ENCODE assay signal across 20 cellular contexts in the genomic region with DNA sequence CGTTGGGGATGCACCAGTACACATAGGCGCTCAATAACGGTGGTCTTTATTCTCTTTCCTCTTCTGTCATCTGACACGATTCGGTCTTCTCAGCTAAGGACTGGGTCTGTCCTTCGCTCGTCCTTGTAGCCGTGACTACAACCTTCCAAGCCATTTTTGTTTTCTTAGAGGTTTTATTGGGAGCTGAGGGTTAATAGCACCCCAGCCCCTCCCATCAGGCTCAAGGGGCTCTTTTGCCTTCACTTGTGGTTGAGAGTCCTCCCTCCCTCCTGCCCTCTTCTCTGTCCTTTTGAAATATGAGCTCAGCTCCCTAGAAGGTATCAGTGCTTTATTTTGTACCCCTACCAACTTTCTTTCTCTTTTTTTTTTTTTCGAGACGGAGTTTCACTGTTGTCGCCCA. TPM values are rescaled to one million over a fixed set of nuclear protein-coding genes. Genes with fewer than 3 reads are reported as not detected.
DNase-seq lines count a peak whose midpoint lies in the region; ATAC-seq and TF ChIP-seq lines count a peak whose summit lies in the region.
"Had no signal": no experiment of that assay in that cellular context is flagged by ENCODE, and none has a peak within 500 bp of the region (broad histone marks: within the 10 kb centered on the region; RNA-seq: fewer than 3 reads in every experiment).

No MANE protein-coding gene starts in this region.

- H3K27me3 Mint-ChIP-seq in memory B cell (no peaks in the 10 kb centered on the region), endothelial cell (ENCODE audit: unreplicated experiment) (peaks cover 4% of the 10 kb centered on the region)

- H3K4me2 ChIP-seq in GM23248 (ENCODE audit: unreplicated experiment): no peak overlapping the region

- H2AFZ ChIP-seq in GM23248: no peak overlapping the region

- H3K36me3 Mint-ChIP-seq in memory B cell: no peaks in the 10 kb centered on the region
- H3K36me3 Mint-ChIP-seq in endothelial cell (ENCODE audit: low read depth, unreplicated experiment): peaks cover 4% of the 10 kb centered on the region
- H3K36me3 Mint-ChIP-seq: activated CD8-positive, alpha-beta memory T cell treated with anti-CD3 and anti-CD28 coated beads, Interleukin-2, amount 10 ng/mL, durations not matched to agents 7 days and 5 days; type B pancreatic cell had no signal

- ATAC-seq in memory B cell (ENCODE audit: low read depth): no peak
- no peak for ATAC-seq in GM21576 (IDR thresholded peaks at IDR 0.05; ENCODE audit: unreplicated experiment)
- ATAC-seq: activated CD8-positive, alpha-beta memory T cell treated with anti-CD3 and anti-CD28 coated beads, Interleukin-2, amount 10 ng/mL, durations not matched to agents 7 days and 5 days; left colon; sciatic nerve; stimulated activated naive CD8-positive, alpha-beta T cell treated with anti-CD3 and anti-CD28 coated beads, Interleukin-15, Interleukin-2, amounts not matched to agents 100 U/mL and 50 U/mL, for 24 hours had no signal

- peaks cover 31% of the 10 kb centered on the region for H3F3A ChIP-seq in GM23248 (ENCODE audit: insufficient read depth)

- DNase-seq in AG04450 (ENCODE audit: low read depth, low spot score) (no peak), GM23248 (no peak), adipocyte (ENCODE audit: low read depth) (no peak), memory B cell (ENCODE audit: low spot score in 2 of 2) (no peak), endothelial cell (ENCODE audit: low spot score) (no peak), COR-L47 (lab: John Stamatoyannopoulos, UW) (no peak), GM13977 (ENCODE audit: low spot score) (no peak)
- DNase-seq: activated CD4-positive, alpha-beta T cell treated with anti-CD3 and anti-CD28 coated beads for 4 hours; activated CD8-positive, alpha-beta memory T cell treated with anti-CD3 and anti-CD28 coated beads, Interleukin-2, amount 10 ng/mL, durations not matched to agents 7 days and 5 days; amygdala; effector CD4-positive, alpha-beta T cell; esophagus squamous epithelium; left colon; NCI-H1436; Peyer's patch; stimulated activated naive CD8-positive, alpha-beta T cell treated with anti-CD3 and anti-CD28 coated beads, Interleukin-15, Interleukin-2, amounts not matched to agents 100 U/mL and 50 U/mL, for 24 hours had no signal

- 95 to 98% methylated on average over 10 to 11 of the region's 11 CpGs for WGBS in GM23248 (ENCODE audit: low coverage in 1 of 2, low lambda C conversion rate in 2 of 2, missing lambda C conversion rate in 2 of 2), 2 experiments

- H3K27ac Mint-ChIP-seq in memory B cell: peak overlapping the region; percentile 35
- no peak overlapping the region for H3K27ac Mint-ChIP-seq in endothelial cell (ENCODE audit: unreplicated experiment)
- H3K27ac Mint-ChIP-seq: activated CD8-positive, alpha-beta memory T cell treated with anti-CD3 and anti-CD28 coated beads, Interleukin-2, amount 10 ng/mL, durations not matched to agents 7 days and 5 days; type B pancreatic cell had no signal

- POLR2A ChIA-PET in AG04450 (lab: Yijun Ruan, JAX): interaction anchor here (0.5 to 1.8 kb wide), 5 partner anchors 10 to 377 kb away, joined by 3 to 6 read pairs (median 5); partner anchors contain the start of genes SOCS3 and TNRC6C

- CTCF ChIA-PET in AG04450 (lab: Charles Lee): interaction anchor here (1.1 kb wide), 1 partner anchor 9 kb away, joined by 3 read pairs; no protein-coding TSS in a partner anchor

- H3K4me1 ChIP-seq in GM23248 (ENCODE audit: insufficient read depth) (peaks cover 37% of the 10 kb centered on the region), adipocyte (ENCODE audit: control insufficient read depth, insufficient read depth, low read length) (peaks cover 45% of the 10 kb centered on the region)

- H4K20me1 ChIP-seq in GM23248 (ENCODE audit: insufficient read depth): no peaks in the 10 kb centered on the region

- H3K4me3 ChIP-seq in AG04450 (ENCODE audit: low read depth, low read length) (no peak overlapping the region), GM23248 (no peak overlapping the region), adipocyte (ENCODE audit: low read length) (no peak overlapping the region)
- H3K4me3 ChIP-seq: esophagus squamous epithelium, Peyer's patch, SK-N-MC had no signal

- H3K4me1 Mint-ChIP-seq in memory B cell (peaks cover 32% of the 10 kb centered on the region), endothelial cell (ENCODE audit: unreplicated experiment) (peaks cover 10% of the 10 kb centered on the region)

- no peaks in the 10 kb centered on the region for H3K36me3 ChIP-seq in GM23248 (ENCODE audit: low read depth)
- no peaks in the 10 kb centered on the region for H3K36me3 ChIP-seq in adipocyte (ENCODE audit: control insufficient read depth, insufficient read depth, low read length, severe bottlenecking)
- H3K36me3 ChIP-seq: esophagus squamous epithelium, Peyer's patch had no signal

- H3K9me3 ChIP-seq in AG04450 (ENCODE audit: control insufficient read depth, insufficient read depth, low read length): no peaks in the 10 kb centered on the region
- no peaks in the 10 kb centered on the region for H3K9me3 ChIP-seq in GM23248 (ENCODE audit: low read depth)
- H3K9me3 ChIP-seq in adipocyte (ENCODE audit: control insufficient read depth, low read length): no peaks in the 10 kb centered on the region
- H3K9me3 ChIP-seq: esophagus squamous epithelium, Peyer's patch had no signal

- in situ Hi-C loops in GM23248 (cut with MboI): no loop called here
- in situ Hi-C loops in GM13977 (cut with MboI; ENCODE audit: low pct_unique_long_range_greater_than_20kb, low sequenced_read_pairs, unreplicated experiment): no loop called here

- H3K9me2 ChIP-seq in GM23248 (ENCODE audit: insufficient read depth): no peaks in the 10 kb centered on the region

- H3K27me3 ChIP-seq in AG04450 (ENCODE audit: control insufficient read depth, insufficient read depth, low read length): no peaks in the 10 kb centered on the region
- no peaks in the 10 kb centered on the region for H3K27me3 ChIP-seq in GM23248 (replicated peaks; ENCODE audit: insufficient read depth)
- no peaks in the 10 kb centered on the region for H3K27me3 ChIP-seq in adipocyte (replicated peaks; ENCODE audit: control insufficient read depth, insufficient read depth, low read length)
- H3K27me3 ChIP-seq: esophagus squamous epithelium, Peyer's patch had no signal

- TF ChIP-seq CTCF in AG04450 (IDR thresholded peaks at IDR 0.05; ENCODE audit: low read depth, low read length) (no peak), endothelial cell (IDR thresholded peaks at IDR 0.05; ENCODE audit: unreplicated experiment) (no peak), GM13977 (IDR thresholded peaks at IDR 0.05; ENCODE audit: extremely low read depth, insufficient read depth, missing control alignments) (no peak)

- H3K27ac ChIP-seq in AG04450 (ENCODE audit: low read depth, low read length): peak overlapping the region; percentile 67
- H3K27ac ChIP-seq in GM23248: peak overlapping the region; percentile 91
- H3K27ac ChIP-seq: Peyer's patch, SK-N-MC had no signal

- no peaks in the 10 kb centered on the region for H3K9me3 Mint-ChIP-seq in memory B cell
- H3K9me3 Mint-ChIP-seq in endothelial cell (ENCODE audit: unreplicated experiment): no peaks in the 10 kb centered on the region
- H3K9me3 Mint-ChIP-seq: type B pancreatic cell had no signal

- H3K4me3 Mint-ChIP-seq in memory B cell (no peak overlapping the region), endothelial cell (ENCODE audit: unreplicated experiment) (no peak overlapping the region)
- H3K4me3 Mint-ChIP-seq: activated CD8-positive, alpha-beta memory T cell treated with anti-CD3 and anti-CD28 coated beads, Interleukin-2, amount 10 ng/mL, durations not matched to agents 7 days and 5 days; type B pancreatic cell had no signal

- H3K79me2 ChIP-seq in GM23248 (ENCODE audit: insufficient read depth): no peaks in the 10 kb centered on the region

- H3K9ac ChIP-seq in GM23248 (peak overlapping the region; percentile 73), adipocyte (ENCODE audit: low read length) (peak overlapping the region; percentile 45)

RNA-seq across cellular contexts. Expression of gene SOCS3, which starts 24.7 kb away (rescaled TPM):
- polyA plus RNA-seq in AG04450 (2011; rRNA removed) (15.3 and 21.0 TPM in 2 replicates), GM23248 (2016; fragmentation: Nextera tagmentation; extraction: Ambion mirVana) (31.2 and 31.5 TPM in 2 replicates)
- polyA minus RNA-seq in AG04450 (2011; rRNA and poly(A)+ RNA removed): 40.1 and 42.9 TPM in 2 replicates
- total RNA-seq in GM23248 (2014; rRNA removed; shearing (Covaris generic)): 47.8 and 50.6 TPM in 2 replicates
- 30.2 TPM for total RNA-seq in endothelial cell (ENCODE audit: unreplicated experiment)

RNA-seq across cellular contexts. Expression of gene PGS1, which starts 43.3 kb away (rescaled TPM):
- polyA plus RNA-seq in AG04450 (2011; rRNA removed) (31.0 and 31.7 TPM in 2 replicates), GM23248 (2016; fragmentation: Nextera tagmentation; extraction: Ambion mirVana) (28.6 and 30.2 TPM in 2 replicates)
- 32.8 and 40.5 TPM in 2 replicates for polyA minus RNA-seq in AG04450 (2011; rRNA and poly(A)+ RNA removed)
- 31.4 and 32.5 TPM in 2 replicates for total RNA-seq in GM23248 (2014; rRNA removed; shearing (Covaris generic))
- 85.5 TPM for total RNA-seq in endothelial cell (ENCODE audit: unreplicated experiment)
